In the genomic region with DNA sequence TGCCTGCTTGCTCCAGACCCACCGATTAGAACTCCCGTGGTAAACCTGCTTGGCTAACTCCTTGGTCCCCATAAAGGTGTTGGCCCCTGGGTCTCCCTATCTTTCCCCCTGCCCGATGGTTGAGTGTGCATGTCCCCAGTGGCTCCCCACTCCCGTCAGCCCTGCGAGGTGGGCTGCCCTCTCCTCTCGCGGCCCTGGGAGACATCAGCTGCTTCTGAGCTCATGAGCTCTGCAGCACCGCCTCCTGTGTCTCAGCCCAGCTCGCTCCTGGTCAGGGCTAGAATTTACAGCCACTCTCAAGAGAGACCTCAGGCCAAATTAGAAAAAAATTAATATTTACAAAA, we compare ENCODE assay signal across 22 cellular contexts. TPM values are rescaled to one million over a fixed set of nuclear protein-coding genes. Genes with fewer than 3 reads are reported as not detected.
"Had no signal": no experiment of that assay in that cellular context is flagged by ENCODE, and none has a peak within 500 bp of the region (broad histone marks: within the 10 kb centered on the region; RNA-seq: fewer than 3 reads in every experiment).

No MANE protein-coding gene starts in this region.

- H3K27me3 ChIP-seq: neutrophil, upper lobe of left lung had no signal

- H3K4me3 Mint-ChIP-seq: activated CD4-positive, alpha-beta T cell treated with anti-CD3 and anti-CD28 coated beads, Interleukin-2, amount 10 ng/mL, durations not matched to agents 24 days and 14 days; activated naive CD8-positive, alpha-beta T cell; activated T-cell treated with anti-CD3 and anti-CD28 coated beads, Interleukin-2, amount 50 U/mL, for 72 hours; dendritic cell treated with granulocyte-macrophage colony-stimulating factor and Interleukin-4, amounts not matched to agents 40 ng/mL and 50 ng/mL, for 4 days; effector memory CD8-positive, alpha-beta T cell; stimulated activated naive CD8-positive, alpha-beta T cell treated with anti-CD3 and anti-CD28 coated beads, Interleukin-15, amount 100 ng/mL, for 72 hours; T-helper 2 cell treated with Interferon-gamma antibody and Interleukin-4, amounts not matched to agents 5 μg/mL and 100 μg/mL, for 36 hours had no signal

- ATAC-seq: activated T-cell treated with anti-CD3 and anti-CD28 coated beads, Interleukin-2, amount 50 U/mL, for 72 hours; effector memory CD8-positive, alpha-beta T cell; stimulated activated naive CD8-positive, alpha-beta T cell treated with anti-CD3 and anti-CD28 coated beads, Interleukin-15, amount 100 ng/mL, for 72 hours had no signal

- H3K9me3 Mint-ChIP-seq: activated CD4-positive, alpha-beta T cell treated with anti-CD3 and anti-CD28 coated beads, Interleukin-2, amount 10 ng/mL, durations not matched to agents 24 days and 14 days; activated T-cell treated with anti-CD3 and anti-CD28 coated beads, Interleukin-2, amount 50 U/mL, for 72 hours; dendritic cell treated with granulocyte-macrophage colony-stimulating factor and Interleukin-4, amounts not matched to agents 40 ng/mL and 50 ng/mL, for 4 days; effector memory CD8-positive, alpha-beta T cell; stimulated activated naive CD8-positive, alpha-beta T cell treated with anti-CD3 and anti-CD28 coated beads, Interleukin-15, amount 100 ng/mL, for 72 hours; T-helper 2 cell treated with Interferon-gamma antibody and Interleukin-4, amounts not matched to agents 5 μg/mL and 100 μg/mL, for 36 hours had no signal

- H3K27ac Mint-ChIP-seq: activated CD4-positive, alpha-beta T cell treated with anti-CD3 and anti-CD28 coated beads, Interleukin-2, amount 10 ng/mL, durations not matched to agents 24 days and 14 days; activated naive CD8-positive, alpha-beta T cell; activated T-cell treated with anti-CD3 and anti-CD28 coated beads, Interleukin-2, amount 50 U/mL, for 72 hours; effector memory CD8-positive, alpha-beta T cell; T-helper 2 cell treated with Interferon-gamma antibody and Interleukin-4, amounts not matched to agents 5 μg/mL and 100 μg/mL, for 36 hours had no signal

- H3K9me3 ChIP-seq: neutrophil, spleen, upper lobe of left lung had no signal

- H3K36me3 Mint-ChIP-seq: activated naive CD8-positive, alpha-beta T cell had no signal

- H3K27ac ChIP-seq: epithelial cell of prostate, neutrophil, spleen, upper lobe of left lung had no signal

- H3K36me3 ChIP-seq: neutrophil, spleen, upper lobe of left lung had no signal

- H3K4me3 ChIP-seq: lung, spleen, upper lobe of left lung had no signal

- DNase-seq: activated CD4-positive, alpha-beta T cell treated with anti-CD3 and anti-CD28 coated beads, Interleukin-2, amount 10 ng/mL, durations not matched to agents 24 days and 14 days; activated CD4-positive, CD25-positive, alpha-beta regulatory T cell; activated CD8-positive, alpha-beta memory T cell treated with anti-CD3 and anti-CD28 coated beads, Interleukin-2, amount 50 U/mL, for 48 hours; activated gamma-delta T cell; activated T-cell treated with anti-CD3 and anti-CD28 coated beads, Interleukin-2, amount 50 U/mL, for 72 hours; amygdala; cerebellar nuclear complex; effector memory CD8-positive, alpha-beta T cell; hypothalamus; right cardiac atrium; spleen; stimulated activated naive CD8-positive, alpha-beta T cell treated with anti-CD3 and anti-CD28 coated beads, Interleukin-15, amount 100 ng/mL, for 72 hours had no signal

- H3K4me1 Mint-ChIP-seq: activated CD4-positive, alpha-beta T cell treated with anti-CD3 and anti-CD28 coated beads, Interleukin-2, amount 10 ng/mL, durations not matched to agents 24 days and 14 days; stimulated activated naive CD8-positive, alpha-beta T cell treated with anti-CD3 and anti-CD28 coated beads, Interleukin-15, amount 100 ng/mL, for 72 hours had no signal

- H3K27me3 Mint-ChIP-seq: activated CD4-positive, alpha-beta T cell treated with anti-CD3 and anti-CD28 coated beads, Interleukin-2, amount 10 ng/mL, durations not matched to agents 24 days and 14 days; activated naive CD8-positive, alpha-beta T cell; stimulated activated naive CD8-positive, alpha-beta T cell treated with anti-CD3 and anti-CD28 coated beads, Interleukin-15, amount 100 ng/mL, for 72 hours had no signal

RNA-seq across cellular contexts. Expression of gene UMODL1, which starts 45.1 kb away (rescaled TPM):
- total RNA-seq: activated CD4-positive, alpha-beta T cell treated with anti-CD3 and anti-CD28 coated beads, Interleukin-2, amount 10 ng/mL, durations not matched to agents 24 days and 14 days; glomerular endothelial cell; right cardiac atrium; SK-MEL-5; temporal lobe had no signal
- polyA plus RNA-seq: right cardiac atrium had no signal
